ENCODE assay signal across 13 cellular contexts in genomic region chr7:30726296-30727006, GRCh38. TPM values are rescaled to one million over a fixed set of nuclear protein-coding genes. Genes with fewer than 3 reads are reported as not detected.
DNase-seq lines count a peak whose midpoint lies in the region; ATAC-seq and TF ChIP-seq lines count a peak whose summit lies in the region.
"Had no signal": no experiment of that assay in that cellular context is flagged by ENCODE, and none has a peak within 500 bp of the region (broad histone marks: within the 10 kb centered on the region; RNA-seq: fewer than 3 reads in every experiment).

No MANE protein-coding gene starts in this region.

- H3K27ac ChIP-seq in GM23338 (ENCODE audit: low read depth) (peak overlapping the region; percentile 67), smooth muscle cell (ENCODE audit: low read depth) (no peak overlapping the region)
- H3K27ac ChIP-seq: SJSA1 had no signal

- H3K36me3 Mint-ChIP-seq in GM23338 (ENCODE audit: low read depth): 0 out of 3 replicates have a peak, but pooled peaks cover 2% of the 10 kb centered on the region
- no peaks in the 10 kb centered on the region for H3K36me3 Mint-ChIP-seq in activated T-helper 17 cell treated with anti-CD3 and anti-CD28 coated beads, Interleukin-2, amount 50 U/mL, for 72 hours (ENCODE audit: low read depth)

- H3K27me3 ChIP-seq in GM23338 (ENCODE audit: insufficient read depth) (no peaks in the 10 kb centered on the region), mononuclear cell (ENCODE audit: insufficient read depth, low read length) (no peaks in the 10 kb centered on the region), smooth muscle cell (ENCODE audit: low read depth) (no peaks in the 10 kb centered on the region)

- H3K9me3 ChIP-seq in mononuclear cell (ENCODE audit: low read depth, low read length): no peaks in the 10 kb centered on the region
- H3K9me3 ChIP-seq in smooth muscle cell (replicated peaks; ENCODE audit: low read depth): no peaks in the 10 kb centered on the region
- H3K9me3 ChIP-seq: SJSA1 had no signal

- H3K9me2 ChIP-seq in GM23338 (ENCODE audit: insufficient read depth): 0 out of 2 replicates have a peak, but pooled peaks cover 6% of the 10 kb centered on the region

- H3K4me3 ChIP-seq in GM23338 (no peak overlapping the region), mononuclear cell (ENCODE audit: low read length) (peak overlapping the region; percentile 36), smooth muscle cell (no peak overlapping the region)
- H3K4me3 ChIP-seq: SJSA1 had no signal

- H3K4me2 ChIP-seq in GM23338 (0 out of 2 replicates have a peak overlapping the region, but pooled peaks have one; percentile 21), smooth muscle cell (no peak overlapping the region)

- ATAC-seq in GM23338 (no peak), GM18517 (IDR thresholded peaks at IDR 0.05; ENCODE audit: unreplicated experiment) (no peak), HG02642 (IDR thresholded peaks at IDR 0.05; ENCODE audit: poor library complexity, unreplicated experiment) (no peak)
- ATAC-seq in activated T-helper 17 cell treated with anti-CD3 and anti-CD28 coated beads, Interleukin-2, amount 50 U/mL, for 72 hours (replicated peaks): peak; percentile 11

- H3K9me3 Mint-ChIP-seq in GM23338: no peaks in the 10 kb centered on the region; the same call in 2 of the 3 replicates
- H3K9me3 Mint-ChIP-seq in activated T-helper 17 cell treated with anti-CD3 and anti-CD28 coated beads, Interleukin-2, amount 50 U/mL, for 72 hours: no peaks in the 10 kb centered on the region

- peaks cover 25% of the 10 kb centered on the region for H3K4me1 ChIP-seq in GM23338 (ENCODE audit: insufficient read depth)
- peaks cover 18% of the 10 kb centered on the region for H3K4me1 ChIP-seq in mononuclear cell (ENCODE audit: insufficient read depth, low read length)
- no peaks in the 10 kb centered on the region for H3K4me1 ChIP-seq in smooth muscle cell (ENCODE audit: low read depth)
- H3K4me1 ChIP-seq: SJSA1 had no signal

- 99% methylated on average over 7 of the region's 7 CpGs for WGBS in smooth muscle cell (ENCODE audit: low lambda C conversion rate)

- H3K36me3 ChIP-seq in GM23338 (ENCODE audit: insufficient read depth) (no peaks in the 10 kb centered on the region), smooth muscle cell (ENCODE audit: low read depth) (no peaks in the 10 kb centered on the region)
- H3K36me3 ChIP-seq: SJSA1 had no signal

- H3K4me3 Mint-ChIP-seq in GM23338: 0 out of 3 replicates have a peak overlapping the region, but pooled peaks have one; percentile 10
- H3K4me3 Mint-ChIP-seq in activated T-helper 17 cell treated with anti-CD3 and anti-CD28 coated beads, Interleukin-2, amount 50 U/mL, for 72 hours: peak overlapping the region; percentile 64

- no peaks in the 10 kb centered on the region for H3K79me2 ChIP-seq in GM23338 (replicated peaks; ENCODE audit: insufficient read depth)
- H3K79me2 ChIP-seq in smooth muscle cell (ENCODE audit: low read depth): no peaks in the 10 kb centered on the region

- H3F3A ChIP-seq in GM23338 (replicated peaks; ENCODE audit: low read depth): peaks cover 3% of the 10 kb centered on the region; the same call in 1 of the 2 replicates
- H3F3A ChIP-seq in smooth muscle cell (ENCODE audit: low read depth): no peaks in the 10 kb centered on the region

- DNase-seq in GM23338 (ENCODE audit: low spot score) (no peak), NCI-H526 (lab: John Stamatoyannopoulos, UW) (peak; percentile 85 to 86), smooth muscle cell (lab: John Stamatoyannopoulos, UW; ENCODE audit: unreplicated experiment) (no peak), NOMO-1 treated with DMSO at 0.1 percent for 48 hours (lab: John Stamatoyannopoulos, UW; ENCODE audit: unreplicated experiment) (no peak)
- DNase-seq: NCI-H1092 treated with DMSO at 0.1 percent for 48 hours, substantia nigra had no signal

- peak overlapping the region; percentile 91 for H3K27ac Mint-ChIP-seq in GM23338
- H3K27ac Mint-ChIP-seq in activated T-helper 17 cell treated with anti-CD3 and anti-CD28 coated beads, Interleukin-2, amount 50 U/mL, for 72 hours: peak overlapping the region; percentile 75

- H3K4me1 Mint-ChIP-seq in GM23338: peaks cover 43% of the 10 kb centered on the region
- peaks cover 12% of the 10 kb centered on the region for H3K4me1 Mint-ChIP-seq in activated T-helper 17 cell treated with anti-CD3 and anti-CD28 coated beads, Interleukin-2, amount 50 U/mL, for 72 hours

- TF ChIP-seq CTCF in GM23338 (conservative IDR thresholded peaks at IDR 0.05; ENCODE audit: low read depth in 2 of 2) (peak; percentile 18 to 37; a peak in 2 of 4 replicates), smooth muscle cell (IDR thresholded peaks at IDR 0.05; ENCODE audit: borderline replicate concordance, insufficient read depth, poor library complexity, severe bottlenecking) (no peak)

- H2AFZ ChIP-seq in GM23338 (peak overlapping the region; percentile 61; the same call in 1 of the 2 replicates), smooth muscle cell (ENCODE audit: low read depth) (no peak overlapping the region)

- no peak overlapping the region for H3K9ac ChIP-seq in smooth muscle cell (ENCODE audit: low read depth)

- peaks cover 20% of the 10 kb centered on the region for H3K27me3 Mint-ChIP-seq in GM23338 (ENCODE audit: insufficient read depth, low read depth, poor library complexity)
- no peaks in the 10 kb centered on the region for H3K27me3 Mint-ChIP-seq in activated T-helper 17 cell treated with anti-CD3 and anti-CD28 coated beads, Interleukin-2, amount 50 U/mL, for 72 hours

- no peaks in the 10 kb centered on the region for H4K20me1 ChIP-seq in GM23338 (replicated peaks; ENCODE audit: insufficient read depth)
- H4K20me1 ChIP-seq in smooth muscle cell (ENCODE audit: low read depth): no peaks in the 10 kb centered on the region

RNA-seq across cellular contexts. Expression of gene INMT, which starts 25.5 kb away (rescaled TPM):
- 0.19 and 1.1 TPM in 2 replicates for total RNA-seq in GM23338 (2014; rRNA removed; shearing (Covaris generic))
- 0.38 and 0.79 TPM in 2 replicates for polyA plus RNA-seq in GM23338 (2016; fragmentation: Nextera tagmentation; extraction: Ambion mirVana)
- total RNA-seq in activated T-helper 17 cell treated with anti-CD3 and anti-CD28 coated beads, Interleukin-2, amount 50 U/mL, for 72 hours: under 1 TPM in 1 of 2 donors, not detected in 1; 0.21 TPM
- total RNA-seq in mononuclear cell: 0.52 TPM
- total RNA-seq in smooth muscle cell: 1.2 and 4.0 TPM in 2 replicates
- 2.3 and 2.4 TPM in 2 replicates for polyA plus RNA-seq in smooth muscle cell

RNA-seq across cellular contexts. Expression of gene CRHR2, which starts 44.2 kb away (rescaled TPM):
- total RNA-seq in GM23338 (2014; rRNA removed; shearing (Covaris generic)): 0.14 and 0.23 TPM in 2 replicates
- polyA plus RNA-seq in GM23338 (2016; fragmentation: Nextera tagmentation; extraction: Ambion mirVana) (0.26 and 1.4 TPM in 2 replicates), smooth muscle cell (0.16 and 0.74 TPM in 2 replicates)
- not detected for total RNA-seq in activated T-helper 17 cell treated with anti-CD3 and anti-CD28 coated beads, Interleukin-2, amount 50 U/mL, for 72 hours
- total RNA-seq in mononuclear cell (not detected), smooth muscle cell (not detected in 2 replicates)
- total RNA-seq: epithelial cell of proximal tubule, progenitor cell of endocrine pancreas, SJSA1 had no signal

RNA-seq across cellular contexts. Expression of gene MINDY4, which starts 44.8 kb away (rescaled TPM):
- 3.1 and 4.4 TPM in 2 replicates for total RNA-seq in GM23338 (2014; rRNA removed; shearing (Covaris generic))
- 1.3 and 1.7 TPM in 2 replicates for polyA plus RNA-seq in GM23338 (2016; fragmentation: Nextera tagmentation; extraction: Ambion mirVana)
- 1 to 10 TPM in 1 of 2 donors, under 1 TPM in 1; 0.74 to 1.4 TPM for total RNA-seq in activated T-helper 17 cell treated with anti-CD3 and anti-CD28 coated beads, Interleukin-2, amount 50 U/mL, for 72 hours
- total RNA-seq in mononuclear cell: 0.21 TPM
- total RNA-seq in smooth muscle cell: 5.3 and 7.3 TPM in 2 replicates
- 4.9 and 6.0 TPM in 2 replicates for polyA plus RNA-seq in smooth muscle cell

Comparison
In these comparisons a context has a peak if more than half of its experiments do, and no peak if none do; other contexts are left out.
1. DNase-seq: peak in NCI-H526 (2 of 2); none in GM23338 (single experiment), smooth muscle cell (single experiment) and NOMO-1 treated with DMSO at 0.1 percent for 48 hours (single experiment).